1 cellular context compared by ENCODE assay signal in genomic region chr16:66588981-66589713, GRCh38.
TF ChIP-seq lines count a peak whose summit lies in the region.

No MANE protein-coding gene starts in this region.

TF ChIP-seq in SK-N-SH treated with all-trans-retinoic acid at 6 μM for 48 hours, 23 proteins besides CTCF, POLR2A, EP300 and RAD21 (continued from another document):
- TF ChIP-seq TSHZ2 (CRISPR knock-in tag; IDR thresholded peaks at IDR 0.05) (no peak), BACH2 (CRISPR knock-in tag; IDR thresholded peaks at IDR 0.05; ENCODE audit: borderline replicate concordance) (no peak)
